34 cellular contexts compared by ENCODE assay signal in genomic region chr17:43931062-43931571, GRCh38. TPM values are rescaled to one million over a fixed set of nuclear protein-coding genes. Genes with fewer than 3 reads are reported as not detected.
DNase-seq lines count a peak whose midpoint lies in the region; ATAC-seq and TF ChIP-seq lines count a peak whose summit lies in the region.
"Had no signal": no experiment of that assay in that cellular context is flagged by ENCODE, and none has a peak within 500 bp of the region (broad histone marks: within the 10 kb centered on the region; RNA-seq: fewer than 3 reads in every experiment).

No MANE protein-coding gene starts in this region.

- H3K4me1 ChIP-seq in HEK293 (ENCODE audit: control insufficient read depth, insufficient read depth, low read length) (no peaks in the 10 kb centered on the region), hepatocyte (ENCODE audit: insufficient read depth) (peaks cover 18% of the 10 kb centered on the region), BE2C (peaks cover 3% of the 10 kb centered on the region)
- H3K4me1 ChIP-seq: breast epithelium, SJSA1 had no signal

- H3K27me3 ChIP-seq in hepatocyte (peaks cover 3% of the 10 kb centered on the region), BE2C (peaks cover 14% of the 10 kb centered on the region)
- H3K27me3 ChIP-seq: breast epithelium had no signal

- H3K4me3 ChIP-seq in HEK293 (ENCODE audit: low read depth, low read length) (no peak overlapping the region), hepatocyte (no peak overlapping the region), BE2C (ENCODE audit: low read depth, low read length) (no peak overlapping the region)
- H3K4me3 ChIP-seq: breast epithelium, heart right ventricle, left lung, SJSA1, tibial nerve had no signal

- H4K20me1 ChIP-seq in hepatocyte (ENCODE audit: insufficient read depth, poor library complexity, severe bottlenecking): no peaks in the 10 kb centered on the region

- H3K9me2 ChIP-seq in hepatocyte (replicated peaks; ENCODE audit: insufficient read depth): no peaks in the 10 kb centered on the region

- H3K27ac ChIP-seq in HEK293 (ENCODE audit: extremely low read depth, low read depth, low read length): no peak overlapping the region
- H3K27ac ChIP-seq in hepatocyte: no peak overlapping the region
- H3K27ac ChIP-seq: breast epithelium, heart right ventricle, left lung, SJSA1, tibial nerve had no signal

- DNase-seq in ACHN (peak; percentile 88), hepatocyte (ENCODE audit: low spot score) (peak; percentile 56), mucosa of gallbladder (ENCODE audit: low spot score) (peak; percentile 38), dermis blood vessel endothelial cell (no peak), NCI-H69 (lab: John Stamatoyannopoulos, UW) (no peak), BE2C (no peak)
- DNase-seq: activated CD4-positive, alpha-beta T cell treated with anti-CD3 and anti-CD28 coated beads, Interleukin-2, amount 50 U/mL, for 48 hours; activated naive CD4-positive, alpha-beta T cell treated with anti-CD3 and anti-CD28 coated beads for 36 hours; amniotic stem cell; COR-L47; DND-41; effector memory CD8-positive, alpha-beta T cell; erythroblast; heart right ventricle; NCI-H1105; NCI-H187 treated with DMSO at 0.1 percent for 48 hours; NCI-H524; retina; stimulated activated CD4-positive, alpha-beta T cell treated with anti-CD3 and anti-CD28 coated beads, Interleukin-2, amount 100 ng/mL, for 48 hours had no signal

- H2AFZ ChIP-seq in hepatocyte: no peak overlapping the region

- in situ Hi-C loops in ACHN (cut with HindIII; ENCODE audit: low pct_ligation_motif_present, low pct_unique_long_range_greater_than_20kb, low sequenced_read_pairs): no loop called here

- CTCF ChIA-PET in HEK293 (lab: Yijun Ruan, JAX): interaction anchor here (0.6 to 1.8 kb wide), 5 partner anchors 12 to 110 kb away, joined by 3 to 9 read pairs (median 3); no protein-coding TSS in a partner anchor

- WGBS in hepatocyte (ENCODE audit: low lambda C conversion rate, missing lambda C conversion rate): 66% methylated on average over 5 of the region's 5 CpGs

- H3K36me3 ChIP-seq in HEK293 (ENCODE audit: control insufficient read depth in 2 of 2, insufficient read depth in 1 of 2, low read length in 2 of 2): no peaks in the 10 kb centered on the region
- H3K36me3 ChIP-seq in hepatocyte (replicated peaks; ENCODE audit: insufficient read depth, low read depth): no peaks in the 10 kb centered on the region
- no peaks in the 10 kb centered on the region for H3K36me3 ChIP-seq in BE2C
- H3K36me3 ChIP-seq: breast epithelium, heart right ventricle, left lung, SJSA1, tibial nerve had no signal

- POLR2A ChIA-PET in HEK293 (lab: Yijun Ruan, JAX): interaction anchor here (0.8 kb wide), 1 partner anchor 22 kb away, joined by 3 read pairs; no protein-coding TSS in a partner anchor

- H3K9me3 ChIP-seq in HEK293 (ENCODE audit: control insufficient read depth, insufficient read depth, low read depth, low read length) (no peaks in the 10 kb centered on the region), hepatocyte (ENCODE audit: low read depth) (no peaks in the 10 kb centered on the region), BE2C (no peaks in the 10 kb centered on the region)
- H3K9me3 ChIP-seq: breast epithelium, heart right ventricle, left lung, SJSA1, tibial nerve had no signal

- no peak for ATAC-seq in GM19328 (IDR thresholded peaks at IDR 0.05; ENCODE audit: unreplicated experiment)
- ATAC-seq: activated CD4-positive, CD25-positive, alpha-beta regulatory T cell treated with anti-CD3 and anti-CD28 coated beads, Interleukin-2, amount 50 U/mL, for 24 hours; effector memory CD8-positive, alpha-beta T cell; heart right ventricle; left lung; natural killer cell treated with Interleukin-12 subunit alpha and Interleukin-12 subunit beta and Interleukin-15 and Interleukin-18, amount 100 ng/mL, for 72 hours; Panc1 had no signal

- no peak overlapping the region for H3K4me2 ChIP-seq in hepatocyte

- no peak for TF ChIP-seq CTCF in HEK293 (tag by site-specific recombination; IDR thresholded peaks at IDR 0.05)
- TF ChIP-seq CTCF in hepatocyte (IDR thresholded peaks at IDR 0.05; ENCODE audit: poor library complexity): no peak
- no peak for TF ChIP-seq CTCF in BE2C (IDR thresholded peaks at IDR 0.05; ENCODE audit: low read depth, low read length)

- no peaks in the 10 kb centered on the region for H3K79me2 ChIP-seq in hepatocyte

TF ChIP-seq in HEK293, 187 proteins besides CTCF, POLR2A, EP300 and RAD21:
- TF ChIP-seq KLF1 (tag by site-specific recombination; IDR thresholded peaks at IDR 0.05) (peak; percentile 78), GLI2 (tag by site-specific recombination; IDR thresholded peaks at IDR 0.05; ENCODE audit: borderline replicate concordance, low read depth) (no peak)

RNA-seq across cellular contexts. Expression of gene PPY, which starts 11.2 kb away (rescaled TPM):
- total RNA-seq in hepatocyte: not detected in 2 replicates
- not detected in 2 replicates for polyA plus RNA-seq in hepatocyte
- total RNA-seq in mucosa of gallbladder: not detected
- total RNA-seq in dermis blood vessel endothelial cell: not detected in 2 replicates
- not detected for polyA plus RNA-seq in BE2C (2012; ENCODE audit: insufficient read depth, insufficient read length, low read depth)
- total RNA-seq: A673; activated naive CD4-positive, alpha-beta T cell treated with anti-CD3 and anti-CD28 coated beads for 36 hours; breast epithelium; heart right ventricle; left lung; M059J; natural killer cell treated with Interleukin-12 subunit alpha and Interleukin-12 subunit beta and Interleukin-15 and Interleukin-18, amount 100 ng/mL, for 72 hours; osteoblast; SJSA1; T-helper 1 cell treated with Interleukin-12 subunit alpha and Interleukin-12 subunit beta and Interleukin-4 antibody, amounts not matched to agents 30 ng/mL and 1 ng/mL, for 36 hours; tibial nerve had no signal
- polyA plus RNA-seq: BJ, heart right ventricle, IgD-negative memory B cell had no signal

RNA-seq across cellular contexts. Expression of gene PYY, which starts 22.6 kb away (rescaled TPM):
- total RNA-seq in hepatocyte (3.2 TPM in 1 of 2 replicates, not detected in the other), mucosa of gallbladder (not detected), dermis blood vessel endothelial cell (not detected in 2 replicates)
- 0.28 and 16.9 TPM in 2 replicates for polyA plus RNA-seq in hepatocyte
- 4.2 TPM for polyA plus RNA-seq in BE2C (2012; ENCODE audit: insufficient read depth, insufficient read length, low read depth)
- total RNA-seq: A673; activated naive CD4-positive, alpha-beta T cell treated with anti-CD3 and anti-CD28 coated beads for 36 hours; heart right ventricle; left lung; M059J; natural killer cell treated with Interleukin-12 subunit alpha and Interleukin-12 subunit beta and Interleukin-15 and Interleukin-18, amount 100 ng/mL, for 72 hours; osteoblast; SJSA1; T-helper 1 cell treated with Interleukin-12 subunit alpha and Interleukin-12 subunit beta and Interleukin-4 antibody, amounts not matched to agents 30 ng/mL and 1 ng/mL, for 36 hours had no signal
- polyA plus RNA-seq: BJ, IgD-negative memory B cell had no signal

RNA-seq across cellular contexts. Expression of gene MPP2, which starts 23.8 kb away (rescaled TPM):
- 1.3 and 4.1 TPM in 2 replicates for total RNA-seq in hepatocyte
- 1.1 and 1.4 TPM in 2 replicates for polyA plus RNA-seq in hepatocyte
- total RNA-seq in mucosa of gallbladder: 7.0 TPM
- total RNA-seq in dermis blood vessel endothelial cell: 0.34 and 0.84 TPM in 2 replicates
- 6.1 TPM for polyA plus RNA-seq in BE2C (2012; ENCODE audit: insufficient read depth, insufficient read length, low read depth)

Comparison
In these comparisons a context has a peak if more than half of its experiments do, and no peak if none do; other contexts are left out.
1. DNase-seq: peak in ACHN (single experiment), hepatocyte (single experiment) and mucosa of gallbladder (single experiment); none in dermis blood vessel endothelial cell (single experiment), NCI-H69 (single experiment) and BE2C (single experiment).